Comparison of ENCODE assay signal across 1 cellular context in genomic region chr2:15814946-15815345, GRCh38.
TF ChIP-seq lines count a peak whose summit lies in the region.

No MANE protein-coding gene starts in this region.

TF ChIP-seq in GM23338, 12 proteins besides CTCF, POLR2A, EP300 and RAD21 (continued from another document):
- TF ChIP-seq ZNF462 (CRISPR knock-in tag; IDR thresholded peaks at IDR 0.05) (no peak), REST (IDR thresholded peaks at IDR 0.05; ENCODE audit: unreplicated experiment) (no peak), CREB1 (CRISPR knock-in tag; IDR thresholded peaks at IDR 0.05; ENCODE audit: low read depth) (no peak)
